8 cellular contexts compared by ENCODE assay signal in genomic region chr15:63599401-63600000, GRCh38. TPM values are rescaled to one million over a fixed set of nuclear protein-coding genes. Genes with fewer than 3 reads are reported as not detected.
DNase-seq lines count a peak whose midpoint lies in the region; ATAC-seq and TF ChIP-seq lines count a peak whose summit lies in the region.

No MANE protein-coding gene starts in this region.

- CTCF ChIA-PET in GM10248 (lab: Yijun Ruan, JAX): interaction anchor here (0.7 to 6.9 kb wide), 26 partner anchors 12 to 551 kb away, joined by 3 to 82 read pairs (median 5); no protein-coding TSS in a partner anchor

- POLR2A ChIA-PET in GM10248 (lab: Yijun Ruan, JAX): interaction anchor here (0.5 to 0.6 kb wide), 2 partner anchors 52 to 117 kb away, joined by 5 read pairs; no protein-coding TSS in a partner anchor

- H3K27me3 ChIP-seq in gastroesophageal sphincter: no peaks in the 10 kb centered on the region

- 49 to 71% methylated on average over 2 to 4 of the region's 19 CpGs for WGBS in gastroesophageal sphincter (ENCODE audit: low coverage in 1 of 2), 2 donors

- H3K27ac ChIP-seq in 22Rv1 (peak overlapping the region; percentile 83), gastroesophageal sphincter (peak overlapping the region; percentile 93 to 96 (median 94))

- H3K9me3 ChIP-seq in gastroesophageal sphincter: no peaks in the 10 kb centered on the region

- no peak for TF ChIP-seq EP300 in gastroesophageal sphincter (IDR thresholded peaks at IDR 0.05)

- H3K36me3 ChIP-seq in gastroesophageal sphincter: no peaks in the 10 kb centered on the region

- H3K4me3 ChIP-seq in gastroesophageal sphincter: peak overlapping the region; percentile 45 to 76

- TF ChIP-seq CTCF in 22Rv1 (IDR thresholded peaks at IDR 0.05) (peak; percentile 77), GM10248 (IDR thresholded peaks at IDR 0.05; ENCODE audit: control extremely low read depth, extremely low read depth, low read depth, missing control alignments) (peak; percentile 81), gastroesophageal sphincter (IDR thresholded peaks at IDR 0.05) (peak in 3 of 4 experiments; percentile 76 to 95 (median 81)), omental fat pad (IDR thresholded peaks at IDR 0.05) (no peak)

- peak; percentile 27 for ATAC-seq in gastroesophageal sphincter
- ATAC-seq in omental fat pad (ENCODE audit: low FRiP score): peak; percentile 29
- no peak for ATAC-seq in GM19455 (IDR thresholded peaks at IDR 0.05; ENCODE audit: unreplicated experiment)
- no peak for ATAC-seq in GM18505 (IDR thresholded peaks at IDR 0.05; ENCODE audit: unreplicated experiment)

- TF ChIP-seq POLR2A in gastroesophageal sphincter (IDR thresholded peaks at IDR 0.05): no peak
- TF ChIP-seq POLR2A in GM18505 (IDR thresholded peaks at IDR 0.05; ENCODE audit: borderline replicate concordance, extremely low read depth, insufficient read depth, insufficient read length): no peak

- H3K4me1 ChIP-seq in gastroesophageal sphincter: peaks cover 9 to 82% (median 31%) of the 10 kb centered on the region in 3 donors

- peak; percentile 54 for DNase-seq in GM10248 (ENCODE audit: extremely low spot score)
- DNase-seq in NCI-H460 (ENCODE audit: extremely low read depth, low read depth): peak; percentile 20
- peak; percentile 11 for DNase-seq in activated T-helper 9 cell treated with anti-CD3 and anti-CD28 coated beads, Interleukin-2, amount 50 U/mL, for 16 hours (ENCODE audit: low read depth)
- DNase-seq in omental fat pad (ENCODE audit: low spot score): no peak

RNA-seq across cellular contexts. Expression of gene FBXL22, which starts 2.3 kb away (rescaled TPM):
- not detected in 2 replicates for total RNA-seq in NCI-H460 (2014; rRNA removed; shearing (Covaris generic))
- polyA plus RNA-seq in NCI-H460 (2014; cell fraction: nucleus; rRNA removed): not detected in 2 replicates
- 10 to 100 TPM; 16.1 to 68.9 (median 39.0) TPM for total RNA-seq in gastroesophageal sphincter
- total RNA-seq in omental fat pad: 1 to 10 TPM in 1 of 4 donors, under 1 TPM in 2, not detected in 1; 0.56 to 2.8 (median 0.60) TPM

Comparison
In these comparisons a context has a peak if more than half of its experiments do, and no peak if none do; other contexts are left out.
1. CTCF ChIP-seq: peak in 22Rv1 (single experiment), GM10248 (single experiment) and gastroesophageal sphincter (3 of 4); none in omental fat pad (0 of 3).
2. ATAC-seq: peak in gastroesophageal sphincter (single experiment) and omental fat pad (single experiment); none in GM19455 (single experiment) and GM18505 (single experiment).
3. RNA of gene FBXL22, which starts 2.3 kb away (total RNA-seq): 16.1 to 68.9 TPM in gastroesophageal sphincter; 0.56 to 2.8 TPM in omental fat pad and not detected in NCI-H460; every median in the first group is over 4 times any median in the second.